23 cellular contexts compared by ENCODE assay signal in genomic region chr14:59314019-59314608, GRCh38.
DNase-seq lines count a peak whose midpoint lies in the region; ATAC-seq, FAIRE-seq and TF ChIP-seq lines count a peak whose summit lies in the region.
"Had no signal": no experiment of that assay in that cellular context is flagged by ENCODE, and none has a peak within 500 bp of the region (broad histone marks: within the 10 kb centered on the region; RNA-seq: fewer than 3 reads in every experiment).

No MANE protein-coding gene starts in this region.

- no peak overlapping the region for H3K4me3 ChIP-seq in RWPE2 (ENCODE audit: severe bottlenecking)
- H3K4me3 ChIP-seq in HepG2 (replicated peaks in 1 of 3; ENCODE audit: insufficient read depth in 1 of 3, low read depth in 2 of 3, low read length in 3 of 3): peak overlapping the region in 1 of 3 experiments; percentile 6; a peak in 1 of 6 replicates
- no peak overlapping the region for H3K4me3 ChIP-seq in lower leg skin (ENCODE audit: low read depth, poor library complexity, severe bottlenecking)
- H3K4me3 ChIP-seq in endodermal cell (ENCODE audit: low read length): no peak overlapping the region
- H3K4me3 ChIP-seq: SJSA1 had no signal

- WGBS in HepG2 (ENCODE audit: low lambda C conversion rate): 22% methylated on average over 2 of the region's 2 CpGs
- WGBS in lower leg skin, 2 donors: 73 to 81% methylated on average over 2 of the region's 2 CpGs
- 92 to 100% methylated on average over 2 of the region's 2 CpGs for WGBS in endodermal cell (ENCODE audit: insufficient coverage in 1 of 2, insufficient read length in 1 of 2), 2 experiments

- H3K4me1 ChIP-seq in RWPE2 (ENCODE audit: insufficient read depth, poor library complexity, severe bottlenecking) (peaks cover 6% of the 10 kb centered on the region), HepG2 (ENCODE audit: insufficient read depth, low read length) (peaks cover 81% of the 10 kb centered on the region), endodermal cell (ENCODE audit: control insufficient read depth, insufficient read depth, low read length) (peaks cover 7% of the 10 kb centered on the region)

- peak; percentile 38; the same call in 1 of the 2 replicates for TF ChIP-seq RAD21 in HepG2 (CRISPR knock-in tag; IDR thresholded peaks at IDR 0.05)

- H2AFZ ChIP-seq in HepG2 (ENCODE audit: low read length): no peak overlapping the region
- H2AFZ ChIP-seq: parathyroid adenoma had no signal

- peak; percentile 60 for ATAC-seq in RWPE2 (ENCODE audit: low read depth)
- ATAC-seq in HepG2: peak; percentile 80
- ATAC-seq in stimulated activated memory B cell treated with anti-CD40 and anti-IgM and Interleukin-4, amounts not matched to agents 10 μg/mL and 1 μg/mL and 100 μg/mL, for 72 hours: no peak
- ATAC-seq: activated CD8-positive, alpha-beta T cell treated with anti-CD3 and anti-CD28 coated beads for 36 hours; Panc1 had no signal

- H3K36me3 ChIP-seq in RWPE2 (ENCODE audit: low read depth) (no peaks in the 10 kb centered on the region), HepG2 (replicated peaks in 1 of 2; ENCODE audit: control insufficient read depth in 1 of 2, insufficient read depth in 2 of 2, low read length in 2 of 2) (no peaks in the 10 kb centered on the region), endodermal cell (ENCODE audit: control insufficient read depth, insufficient read depth, low read length) (peaks cover 15% of the 10 kb centered on the region)
- H3K36me3 ChIP-seq: SJSA1 had no signal

- TF ChIP-seq EP300 in HepG2 (IDR thresholded peaks at IDR 0.05; ENCODE audit: low read depth in 2 of 2, low read length in 2 of 2) (peak in 1 of 2 experiments; percentile 53; a peak in 1 of 4 replicates), HepG2 (CRISPR knock-in tag; IDR thresholded peaks at IDR 0.05; ENCODE audit: borderline replicate concordance) (no peak)

- peak; percentile 15 for FAIRE-seq in HepG2 (lab: Jason Lieb, UNC)

- H3K4me3 Mint-ChIP-seq in stimulated activated memory B cell treated with anti-CD40 and anti-IgM and Interleukin-4, amounts not matched to agents 10 μg/mL and 1 μg/mL and 100 μg/mL, for 72 hours: no peak overlapping the region
- H3K4me3 Mint-ChIP-seq in mesothelial cell of epicardium (no peak overlapping the region), endodermal cell (no peak overlapping the region)
- H3K4me3 Mint-ChIP-seq: activated CD8-positive, alpha-beta T cell treated with anti-CD3 and anti-CD28 coated beads for 36 hours; neural crest cell had no signal

- peak overlapping the region; percentile 62; the same call in 1 of the 2 replicates for H3K4me2 ChIP-seq in HepG2 (ENCODE audit: low read depth, low read length)

- peak overlapping the region; percentile 27; the same call in 1 of the 2 replicates for H3K9ac ChIP-seq in HepG2 (ENCODE audit: insufficient read depth, low read depth, low read length)
- H3K9ac ChIP-seq in endodermal cell (ENCODE audit: extremely low read depth, low read length, poor library complexity, severe bottlenecking): no peak overlapping the region
- H3K9ac ChIP-seq: parathyroid adenoma had no signal

- H3K9me3 Mint-ChIP-seq in stimulated activated memory B cell treated with anti-CD40 and anti-IgM and Interleukin-4, amounts not matched to agents 10 μg/mL and 1 μg/mL and 100 μg/mL, for 72 hours: no peaks in the 10 kb centered on the region
- H3K9me3 Mint-ChIP-seq in mesothelial cell of epicardium (no peaks in the 10 kb centered on the region), endodermal cell (no peaks in the 10 kb centered on the region)
- H3K9me3 Mint-ChIP-seq: activated CD8-positive, alpha-beta T cell treated with anti-CD3 and anti-CD28 coated beads for 36 hours; neural crest cell had no signal

- intact Hi-C loops in HepG2 (cut with micrococcal nuclease; ENCODE audit: unreplicated experiment): loop anchor here (2.0 to 5.0 kb wide), 3 partner anchors 37 to 187 kb away; no protein-coding TSS in a partner anchor
- intact Hi-C loops in lower leg skin (cut with DNase I; ENCODE audit: low total_unique reads): no loop called here

- peak overlapping the region; percentile 34 for H3K27ac Mint-ChIP-seq in stimulated activated memory B cell treated with anti-CD40 and anti-IgM and Interleukin-4, amounts not matched to agents 10 μg/mL and 1 μg/mL and 100 μg/mL, for 72 hours
- no peak overlapping the region for H3K27ac Mint-ChIP-seq in mesothelial cell of epicardium
- H3K27ac Mint-ChIP-seq in endodermal cell: no peak overlapping the region
- H3K27ac Mint-ChIP-seq: activated CD8-positive, alpha-beta T cell treated with anti-CD3 and anti-CD28 coated beads for 36 hours had no signal

- H3K27ac ChIP-seq in RWPE2 (ENCODE audit: poor library complexity, severe bottlenecking) (no peak overlapping the region), HepG2 (ENCODE audit: extremely low read length, insufficient read depth, low read length) (peak overlapping the region; percentile 78), endodermal cell (ENCODE audit: low read depth, low read length) (no peak overlapping the region)
- H3K27ac ChIP-seq: C4-2B, parathyroid adenoma, SJSA1 had no signal

- BruUV-seq in HepG2 (replicated peaks; lab: Mats Ljungman, UMichigan): no TSS peak

- H3K27me3 ChIP-seq in RWPE2 (ENCODE audit: insufficient read depth, poor library complexity, severe bottlenecking) (no peaks in the 10 kb centered on the region), HepG2 (ENCODE audit: control insufficient read depth in 1 of 2, insufficient read depth in 2 of 2, low read length in 2 of 2) (no peaks in the 10 kb centered on the region), endodermal cell (ENCODE audit: control insufficient read depth, insufficient read depth, low read length, poor library complexity, severe bottlenecking) (no peaks in the 10 kb centered on the region)
- H3K27me3 ChIP-seq: SJSA1 had no signal

- no peak for DNase-seq in GM10266 (ENCODE audit: extremely low spot score)
- DNase-seq in RWPE2 (ENCODE audit: low spot score): no peak
- DNase-seq in HepG2 (ENCODE audit: low spot score): peak; percentile 69
- no peak for DNase-seq in stimulated activated CD8-positive, alpha-beta memory T cell treated with anti-CD3 and anti-CD28 coated beads, Interleukin-4, amount 100 ng/mL, for 48 hours
- no peak for DNase-seq in lower leg skin (ENCODE audit: low spot score in 2 of 2)
- no peak for DNase-seq in mesothelial cell of epicardium (ENCODE audit: low spot score in 2 of 2, unreplicated experiment in 2 of 2)
- no peak for DNase-seq in endodermal cell
- DNase-seq: activated CD4-positive, CD25-positive, alpha-beta regulatory T cell treated with anti-CD3 and anti-CD28 coated beads, Interleukin-2, amount 50 U/mL, for 72 hours; activated CD8-positive, alpha-beta T cell treated with anti-CD3 and anti-CD28 coated beads for 36 hours; activated effector memory CD4-positive, alpha-beta T cell treated with anti-CD3 and anti-CD28 coated beads, Interleukin-2, amount 50 U/mL, for 16 hours; foreskin fibroblast; IMR-90; NCI-H1105 treated with DMSO at 0.1 percent for 48 hours; NCI-H2029; NCI-H226; stimulated activated CD4-positive, alpha-beta T cell treated with anti-CD3 and anti-CD28 coated beads, Interleukin-15, amount 100 ng/mL, for 24 hours; T-helper 1 cell had no signal

- H3K36me3 Mint-ChIP-seq in stimulated activated memory B cell treated with anti-CD40 and anti-IgM and Interleukin-4, amounts not matched to agents 10 μg/mL and 1 μg/mL and 100 μg/mL, for 72 hours: no peaks in the 10 kb centered on the region
- no peaks in the 10 kb centered on the region for H3K36me3 Mint-ChIP-seq in mesothelial cell of epicardium
- peaks cover 2% of the 10 kb centered on the region for H3K36me3 Mint-ChIP-seq in endodermal cell (ENCODE audit: low read depth)

- TF ChIP-seq POLR2A in HepG2 (IDR thresholded peaks at IDR 0.05; ENCODE audit: insufficient read depth in 1 of 2, low read depth in 2 of 2, low read length in 2 of 2) (no peak), lower leg skin (IDR thresholded peaks at IDR 0.05) (no peak)

- in situ Hi-C loops in HepG2 (cut with HindIII; ENCODE audit: extremely low pct_ligation_motif_present, low pct_unique_long_range_greater_than_20kb): no loop called here

- no peaks in the 10 kb centered on the region for H3K9me3 ChIP-seq in RWPE2 (ENCODE audit: severe bottlenecking)
- H3K9me3 ChIP-seq in HepG2 (ENCODE audit: low read length): no peaks in the 10 kb centered on the region
- no peaks in the 10 kb centered on the region for H3K9me3 ChIP-seq in endodermal cell (ENCODE audit: control insufficient read depth, low read length)
- H3K9me3 ChIP-seq: SJSA1 had no signal

- POLR2A ChIA-PET in HepG2 (lab: Yijun Ruan, JAX): interaction anchor here (1.1 to 1.6 kb wide), 4 partner anchors 10 to 51 kb away, joined by 3 to 7 read pairs (median 4); no protein-coding TSS in a partner anchor

- H4K20me1 ChIP-seq in HepG2 (ENCODE audit: insufficient read depth, low read length): no peaks in the 10 kb centered on the region

- H3K27me3 Mint-ChIP-seq in stimulated activated memory B cell treated with anti-CD40 and anti-IgM and Interleukin-4, amounts not matched to agents 10 μg/mL and 1 μg/mL and 100 μg/mL, for 72 hours: no peaks in the 10 kb centered on the region
- H3K27me3 Mint-ChIP-seq in mesothelial cell of epicardium (ENCODE audit: low read depth): no peaks in the 10 kb centered on the region
- no peaks in the 10 kb centered on the region for H3K27me3 Mint-ChIP-seq in endodermal cell (ENCODE audit: insufficient read depth)
- H3K27me3 Mint-ChIP-seq: activated CD8-positive, alpha-beta T cell treated with anti-CD3 and anti-CD28 coated beads for 36 hours had no signal

- peak; percentile 14 for TF ChIP-seq CTCF in GM10266 (IDR thresholded peaks at IDR 0.05; ENCODE audit: control insufficient read depth, insufficient read depth, low read depth, missing control alignments)
- TF ChIP-seq CTCF in RWPE2 (IDR thresholded peaks at IDR 0.05; ENCODE audit: poor library complexity, severe bottlenecking): peak; percentile 29
- peak; percentile 66 for TF ChIP-seq CTCF in HepG2 (CRISPR knock-in tag; IDR thresholded peaks at IDR 0.05)
- no peak for TF ChIP-seq CTCF in lower leg skin (IDR thresholded peaks at IDR 0.05)
- no peak for TF ChIP-seq CTCF in mesothelial cell of epicardium (IDR thresholded peaks at IDR 0.05; ENCODE audit: unreplicated experiment)
- no peak for TF ChIP-seq CTCF in endodermal cell (conservative IDR thresholded peaks at IDR 0.05)

- no peaks in the 10 kb centered on the region for H3K79me2 ChIP-seq in HepG2 (ENCODE audit: insufficient read depth, low read length)

- H3K4me1 Mint-ChIP-seq in stimulated activated memory B cell treated with anti-CD40 and anti-IgM and Interleukin-4, amounts not matched to agents 10 μg/mL and 1 μg/mL and 100 μg/mL, for 72 hours: peaks cover 51% of the 10 kb centered on the region
- H3K4me1 Mint-ChIP-seq in mesothelial cell of epicardium (peaks cover 61% of the 10 kb centered on the region), endodermal cell (peaks cover 19% of the 10 kb centered on the region)

- CTCF ChIA-PET in HepG2 (lab: Yijun Ruan, JAX; ENCODE audit: low intra/inter-chr PET ratio, low total read pairs): interaction anchor here (1.1 kb wide), 1 partner anchor 51 kb away, joined by 3 read pairs; no protein-coding TSS in a partner anchor

TF ChIP-seq in HepG2, 621 proteins besides CTCF, POLR2A, EP300 and RAD21 (continues in another document):
- no peak for TF ChIP-seq GABPA (IDR thresholded peaks at IDR 0.05; ENCODE audit: low read depth, low read length)
- 0 out of 2 replicates have a peak, but pooled peaks have one; percentile 12 for TF ChIP-seq GABPA (CRISPR knock-in tag; IDR thresholded peaks at IDR 0.05; ENCODE audit: low read depth)
- TF ChIP-seq SALL1 (CRISPR knock-in tag; IDR thresholded peaks at IDR 0.05): 0 out of 2 replicates have a peak, but pooled peaks have one; percentile 11

Comparison
In these comparisons a context has a peak if more than half of its experiments do, and no peak if none do; other contexts are left out.
1. CTCF ChIP-seq: peak in GM10266 (single experiment), RWPE2 (single experiment) and HepG2 (single experiment); none in lower leg skin (0 of 3), mesothelial cell of epicardium (single experiment) and endodermal cell (single experiment).